ENCODE assay signal across 9 cellular contexts in the genomic region with DNA sequence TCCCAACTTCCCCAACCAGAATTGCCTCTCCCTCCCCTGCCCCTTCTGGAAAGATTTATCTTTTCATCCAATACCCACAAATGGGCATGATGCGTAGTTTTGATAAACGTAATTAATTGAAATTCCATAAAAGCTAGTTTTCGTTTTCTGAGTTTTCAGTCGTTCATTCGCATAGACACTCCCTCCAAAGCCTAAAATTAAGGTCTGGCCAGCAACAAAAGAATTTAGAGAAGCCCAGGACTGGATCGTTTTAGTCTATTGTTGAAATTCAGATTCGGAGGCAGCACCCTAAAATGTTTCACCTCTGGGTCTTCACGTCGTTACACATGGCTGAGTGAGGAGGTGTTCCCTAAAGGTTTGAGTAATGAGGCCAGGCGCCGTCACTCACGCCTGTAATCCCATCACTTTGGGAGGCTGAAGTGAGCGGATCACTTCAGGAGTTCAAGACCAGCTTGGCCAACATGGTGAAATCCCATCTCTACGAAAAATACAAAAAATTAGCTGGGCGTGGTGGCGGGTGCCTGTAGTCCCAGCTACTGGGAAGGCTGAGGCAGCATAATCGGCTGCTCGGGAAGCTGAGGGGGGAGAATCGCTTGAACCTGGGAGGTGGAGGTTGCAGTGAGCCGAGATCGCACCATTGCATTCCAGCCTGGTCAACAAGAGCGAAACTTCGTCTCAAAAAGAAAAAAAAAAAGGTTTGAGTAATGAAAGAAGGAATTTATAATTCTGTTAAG. TPM values are rescaled to one million over a fixed set of nuclear protein-coding genes. Genes with fewer than 3 reads are reported as not detected.
DNase-seq lines count a peak whose midpoint lies in the region; ATAC-seq, FAIRE-seq and TF ChIP-seq lines count a peak whose summit lies in the region.
"Had no signal": no experiment of that assay in that cellular context is flagged by ENCODE, and none has a peak within 500 bp of the region (broad histone marks: within the 10 kb centered on the region; RNA-seq: fewer than 3 reads in every experiment).

No MANE protein-coding gene starts in this region.

- no peak for TF ChIP-seq EP300 in H1 (IDR thresholded peaks at IDR 0.05; ENCODE audit: borderline replicate concordance in 1 of 2, low read depth in 2 of 2, low read length in 2 of 2)

- H3K18ac ChIP-seq in H1 (ENCODE audit: extremely low read depth, low read length): peak overlapping the region; percentile 97

- CTCF ChIA-PET in CD8-positive, alpha-beta memory T cell (lab: Charles Lee): no interaction called here
- CTCF ChIA-PET in H1 (lab: Charles Lee; ENCODE audit: partially characterized antibody): interaction anchor here (0.6 to 0.8 kb wide), 2 partner anchors 34 to 396 kb away, joined by 3 to 4 read pairs; no protein-coding TSS in a partner anchor

- H4K8ac ChIP-seq in H1 (ENCODE audit: extremely low read depth, insufficient read depth, low read length): peak overlapping the region; percentile 85; the same call in 1 of the 2 replicates

- H2BK12ac ChIP-seq in H1 (ENCODE audit: low read depth, low read length): no peak overlapping the region

- H3K23me2 ChIP-seq in H1 (ENCODE audit: low read depth, low read length): peaks cover 5% of the 10 kb centered on the region; the same call in 1 of the 2 replicates

- DNase-seq in CD8-positive, alpha-beta memory T cell: no peak
- DNase-seq in H1 (ENCODE audit: low read depth in 1 of 2, low spot score in 2 of 2): no peak
- no peak for DNase-seq in SHP77 treated with DMSO at 0.1 percent for 48 hours (lab: John Stamatoyannopoulos, UW)

- H3K14ac ChIP-seq in H1 (ENCODE audit: insufficient read length): no peak overlapping the region

- H4K5ac ChIP-seq in H1 (ENCODE audit: insufficient read length, low read depth, low read length): no peak overlapping the region

- no peak for FAIRE-seq in H1 (lab: Jason Lieb, UNC)
- FAIRE-seq: endometrium had no signal

- H2AFZ ChIP-seq in OCI-LY3 (ENCODE audit: low read depth, low read length) (peak overlapping the region; percentile 88), H1 (ENCODE audit: low read length) (peak overlapping the region; percentile 75)

- peaks cover 0 to 20% (median 3%) of the 10 kb centered on the region in 3 donors for H3K36me3 Mint-ChIP-seq in CD8-positive, alpha-beta memory T cell

- H3K9ac ChIP-seq in OCI-LY3 (ENCODE audit: low read length) (peak overlapping the region; percentile 95), H1 (replicated peaks in 1 of 4; ENCODE audit: extremely low read depth in 1 of 4, low read depth in 3 of 4, low read length in 3 of 4) (peak overlapping the region in 3 of 4 experiments; percentile 62 to 87 (median 85); a peak in 6 of 7 replicates)

- H3K4me1 ChIP-seq in CD8-positive, alpha-beta memory T cell (ENCODE audit: insufficient read depth, low read length): peaks cover 48% of the 10 kb centered on the region
- peaks cover 32% of the 10 kb centered on the region for H3K4me1 ChIP-seq in OCI-LY3 (ENCODE audit: low read length)
- H3K4me1 ChIP-seq in H1 (replicated peaks in 1 of 4; ENCODE audit: control insufficient read depth in 3 of 4, insufficient read depth in 4 of 4, low read length in 3 of 4): peaks cover 0 to 9% (median 3%) of the 10 kb centered on the region in 4 experiments; a peak in 2 of 7 replicates
- peaks cover 22 to 23% of the 10 kb centered on the region in 2 experiments for H3K4me1 ChIP-seq in neutrophil (ENCODE audit: control insufficient read depth in 1 of 2, insufficient read depth in 1 of 2, low read depth in 1 of 2, low read length in 1 of 2)

- H3K27me3 Mint-ChIP-seq in CD8-positive, alpha-beta memory T cell: no peaks in the 10 kb centered on the region

- no peak overlapping the region; the same call in 1 of the 2 replicates for H2BK5ac ChIP-seq in H1 (ENCODE audit: low read depth, low read length)

- no peaks in the 10 kb centered on the region for H3K27me3 ChIP-seq in CD8-positive, alpha-beta memory T cell (ENCODE audit: insufficient read depth, low read length, poor library complexity, severe bottlenecking)
- H3K27me3 ChIP-seq in OCI-LY3 (ENCODE audit: low read depth, low read length): no peaks in the 10 kb centered on the region
- H3K27me3 ChIP-seq in H1 (replicated peaks in 1 of 4; ENCODE audit: control insufficient read depth in 3 of 4, extremely low read depth in 1 of 4, insufficient read depth in 3 of 4, low read length in 3 of 4): no peaks in the 10 kb centered on the region
- H3K27me3 ChIP-seq in neutrophil: no peaks in the 10 kb centered on the region

- no peaks in the 10 kb centered on the region for H3K9me3 ChIP-seq in CD8-positive, alpha-beta memory T cell (ENCODE audit: low read length)
- H3K9me3 ChIP-seq in OCI-LY3 (ENCODE audit: insufficient read depth, low read length) (no peaks in the 10 kb centered on the region), H1 (ENCODE audit: insufficient read depth in 2 of 2, low read depth in 1 of 2, low read length in 1 of 2) (no peaks in the 10 kb centered on the region), neutrophil (no peaks in the 10 kb centered on the region)

- no peak for TF ChIP-seq RAD21 in H1 (IDR thresholded peaks at IDR 0.05 in 1 of 2, conservative IDR thresholded peaks at IDR 0.05 in 1 of 2; ENCODE audit: low read depth in 2 of 2, low read length in 2 of 2)

- peak overlapping the region; percentile 82 for H3K4me3 ChIP-seq in CD8-positive, alpha-beta memory T cell (ENCODE audit: low read length)
- H3K4me3 ChIP-seq in OCI-LY3 (ENCODE audit: low read length): peak overlapping the region; percentile 91
- H3K4me3 ChIP-seq in H1 (ENCODE audit: extremely low read depth in 1 of 4, insufficient read depth in 2 of 4, low read depth in 3 of 4, low read length in 4 of 4): peak overlapping the region; percentile 84 to 96 (median 92)
- peak overlapping the region; percentile 79 to 93 for H3K4me3 ChIP-seq in neutrophil (ENCODE audit: low read depth in 1 of 2, low read length in 1 of 2)

- H3K27ac ChIP-seq in CD8-positive, alpha-beta memory T cell (ENCODE audit: low read depth, low read length): peak overlapping the region; percentile 83
- H3K27ac ChIP-seq in OCI-LY3 (ENCODE audit: low read length) (peak overlapping the region; percentile 71), H1 (ENCODE audit: low read depth, low read length) (no peak overlapping the region; the same call in 1 of the 2 replicates), neutrophil (peak overlapping the region; percentile 78)

- no peaks in the 10 kb centered on the region for H3K9me3 Mint-ChIP-seq in CD8-positive, alpha-beta memory T cell

- 0 out of 2 replicates have a peak overlapping the region, but pooled peaks have one; percentile 16 for H2BK15ac ChIP-seq in H1 (ENCODE audit: low read length)

- H2BK20ac ChIP-seq in H1 (ENCODE audit: low read length): no peak overlapping the region

- no peak overlapping the region; the same call in 1 of the 2 replicates for H2AK5ac ChIP-seq in H1 (ENCODE audit: low read depth, low read length)

- peak overlapping the region; percentile 47 for H4K91ac ChIP-seq in H1 (replicated peaks; ENCODE audit: insufficient read length, low read length)

- H3K4me1 Mint-ChIP-seq in CD8-positive, alpha-beta memory T cell: peaks cover 46 to 66% (median 58%) of the 10 kb centered on the region in 3 donors

- no peaks in the 10 kb centered on the region for H3K36me3 ChIP-seq in CD8-positive, alpha-beta memory T cell (ENCODE audit: insufficient read depth, low read length)
- peaks cover 12% of the 10 kb centered on the region for H3K36me3 ChIP-seq in OCI-LY3 (replicated peaks; ENCODE audit: low read depth, low read length)
- H3K36me3 ChIP-seq in H1 (ENCODE audit: control insufficient read depth in 2 of 4, insufficient read depth in 4 of 4, low read length in 3 of 4): peaks cover 0 to 2% (median 0%) of the 10 kb centered on the region in 4 experiments; a peak in 3 of 8 replicates
- H3K36me3 ChIP-seq in neutrophil: no peaks in the 10 kb centered on the region

- peaks cover 20% of the 10 kb centered on the region for H3K79me1 ChIP-seq in H1 (ENCODE audit: low read depth, low read length)

- H3K4me3 Mint-ChIP-seq in CD8-positive, alpha-beta memory T cell: peak overlapping the region in 6 of 7 donors; percentile 95 to 98 (median 96)

- WGBS in H1 (ENCODE audit: extremely low coverage in 1 of 2, insufficient coverage in 1 of 2, insufficient read length in 1 of 2, insufficient replicate concordance in 2 of 2, low coverage in 1 of 2, low lambda C conversion rate in 2 of 2, missing lambda C conversion rate in 1 of 2), 2 experiments: 72% methylated on average over 23 of the region's 23 CpGs; no CpG with 5 or more reads in 1 of the 2 experiments

- H2BK120ac ChIP-seq in H1 (replicated peaks; ENCODE audit: low read depth, low read length): peak overlapping the region; percentile 61

- peaks cover 36% of the 10 kb centered on the region for H4K20me1 ChIP-seq in OCI-LY3 (ENCODE audit: insufficient read depth, low read length)
- peaks cover 0 to 8% of the 10 kb centered on the region in 2 experiments for H4K20me1 ChIP-seq in H1 (replicated peaks in 1 of 2; ENCODE audit: control insufficient read depth in 1 of 2, insufficient read depth in 2 of 2, low read length in 2 of 2)

- POLR2A ChIA-PET in CD8-positive, alpha-beta memory T cell (lab: Charles Lee): interaction anchor here (1.4 kb wide), 1 partner anchor 338 kb away, joined by 4 read pairs; a partner anchor contains a TSS
- POLR2A ChIA-PET in H1 (lab: Charles Lee; ENCODE audit: partially characterized antibody): interaction anchor here (0.6 to 3.6 kb wide), 12 partner anchors 9 to 92 kb away, joined by 3 to 18 read pairs (median 4); a partner anchor contains a TSS

- H3K79me2 ChIP-seq in OCI-LY3 (ENCODE audit: low read length) (peaks cover 50% of the 10 kb centered on the region), H1 (ENCODE audit: control insufficient read depth in 1 of 2, insufficient read depth in 2 of 2, low read length in 2 of 2) (peaks cover 16 to 39% of the 10 kb centered on the region in 2 experiments)

- H3K4ac ChIP-seq in H1 (replicated peaks; ENCODE audit: insufficient read length, low read depth, low read length): no peak overlapping the region

- H3K27ac Mint-ChIP-seq in CD8-positive, alpha-beta memory T cell: peak overlapping the region; percentile 31 to 95 (median 93)

- H3K4me2 ChIP-seq in OCI-LY3 (ENCODE audit: low read length) (peak overlapping the region; percentile 76), H1 (ENCODE audit: insufficient read depth in 1 of 2, low read depth in 2 of 2, low read length in 2 of 2) (peak overlapping the region; percentile 70 to 99)

- H3K56ac ChIP-seq in H1 (replicated peaks; ENCODE audit: insufficient read length, low read depth, low read length): no peak overlapping the region

- TF ChIP-seq CTCF in OCI-LY3 (IDR thresholded peaks at IDR 0.05; ENCODE audit: low read depth, low read length): no peak
- TF ChIP-seq CTCF in H1 (IDR thresholded peaks at IDR 0.05; ENCODE audit: control extremely low read depth in 1 of 3, insufficient read depth in 1 of 3, low read depth in 1 of 3, low read length in 3 of 3): no peak
- no peak for TF ChIP-seq CTCF in neutrophil (IDR thresholded peaks at IDR 0.05)

- no peak for TF ChIP-seq POLR2A in H1 (IDR thresholded peaks at IDR 0.05; ENCODE audit: control extremely low read depth in 1 of 2, low read depth in 2 of 2, low read length in 2 of 2)

- no peak for ATAC-seq in GM19463 (IDR thresholded peaks at IDR 0.05; ENCODE audit: unreplicated experiment)
- ATAC-seq in HG02870 (IDR thresholded peaks at IDR 0.05; ENCODE audit: unreplicated experiment): no peak
- ATAC-seq in GM18868 (IDR thresholded peaks at IDR 0.05; ENCODE audit: unreplicated experiment): no peak

- H3K23ac ChIP-seq in H1 (ENCODE audit: insufficient read length): no peak overlapping the region

RNA-seq across cellular contexts. Expression of a gene that starts 0.6 kb away (rescaled TPM):
- 100 to 1,000 TPM; 202 to 220 TPM for total RNA-seq in CD8-positive, alpha-beta memory T cell
- polyA plus RNA-seq in CD8-positive, alpha-beta memory T cell: 189 TPM
- 216 and 218 TPM in 2 replicates for total RNA-seq in H1 (2021; fragmentation: NEBNext Ultra II Directional; extraction: Animal tissue kit (Norgen Biotek cat#: 25700))
- 356 and 477 TPM in 2 replicates for polyA plus RNA-seq in H1 (2011; rRNA removed)
- 212 TPM for polyA plus RNA-seq in H1 (2011; cell fraction: cytosol; rRNA removed)
- polyA plus RNA-seq in H1 (2011; cell fraction: nucleus; rRNA removed): 149 TPM
- 170 to 347 TPM (median 216 TPM) in 4 replicates for polyA plus RNA-seq in H1 (2012, experiment 1 of 2)
- 178 TPM for polyA plus RNA-seq in H1 (2012, experiment 2 of 2)
- 337 TPM for polyA plus RNA-seq in H1 (2013, experiment 1 of 2)
- polyA plus RNA-seq in H1 (2013, experiment 2 of 2): 332 TPM
- 17.2 and 27.2 TPM in 2 replicates for polyA minus RNA-seq in H1 (2011; rRNA and poly(A)+ RNA removed)
- polyA minus RNA-seq in H1 (2011; cell fraction: cytosol; rRNA and poly(A)+ RNA removed): 64.3 TPM
- 68.1 TPM for polyA minus RNA-seq in H1 (2011; cell fraction: nucleus; rRNA and poly(A)+ RNA removed)

RNA-seq across cellular contexts. Expression of a gene that starts 16.6 kb away (rescaled TPM):
- not detected for total RNA-seq in CD8-positive, alpha-beta memory T cell
- polyA plus RNA-seq in CD8-positive, alpha-beta memory T cell: not detected
- not detected in 2 replicates for total RNA-seq in H1 (2021; fragmentation: NEBNext Ultra II Directional; extraction: Animal tissue kit (Norgen Biotek cat#: 25700))
- 0.11 TPM in 1 of 2 replicates, not detected in the other for polyA plus RNA-seq in H1 (2011; rRNA removed)
- polyA plus RNA-seq in H1 (2011; cell fraction: cytosol; rRNA removed): 0.13 TPM
- polyA plus RNA-seq in H1 (2011; cell fraction: nucleus; rRNA removed): not detected
- not detected in 4 replicates for polyA plus RNA-seq in H1 (2012, experiment 1 of 2)
- not detected for polyA plus RNA-seq in H1 (2012, experiment 2 of 2)
- not detected for polyA plus RNA-seq in H1 (2013, experiment 1 of 2)
- polyA plus RNA-seq in H1 (2013, experiment 2 of 2): not detected
- polyA minus RNA-seq in H1 (2011; rRNA and poly(A)+ RNA removed): 0.16 TPM in 1 of 2 replicates, not detected in the other
- not detected for polyA minus RNA-seq in H1 (2011; cell fraction: cytosol; rRNA and poly(A)+ RNA removed)
- polyA minus RNA-seq in H1 (2011; cell fraction: nucleus; rRNA and poly(A)+ RNA removed): not detected

RNA-seq across cellular contexts. Expression of a gene that starts 57.2 kb away (rescaled TPM):
- total RNA-seq in CD8-positive, alpha-beta memory T cell: under 1 TPM; 0.20 to 0.27 TPM
- polyA plus RNA-seq in CD8-positive, alpha-beta memory T cell: 0.20 TPM
- 21.6 and 22.7 TPM in 2 replicates for total RNA-seq in H1 (2021; fragmentation: NEBNext Ultra II Directional; extraction: Animal tissue kit (Norgen Biotek cat#: 25700))
- 15.2 and 24.9 TPM in 2 replicates for polyA plus RNA-seq in H1 (2011; rRNA removed)
- 17.9 TPM for polyA plus RNA-seq in H1 (2011; cell fraction: cytosol; rRNA removed)
- polyA plus RNA-seq in H1 (2011; cell fraction: nucleus; rRNA removed): 12.9 TPM
- 20.3 to 23.4 TPM (median 21.1 TPM) in 4 replicates for polyA plus RNA-seq in H1 (2012, experiment 1 of 2)
- 17.4 TPM for polyA plus RNA-seq in H1 (2012, experiment 2 of 2)
- 18.7 TPM for polyA plus RNA-seq in H1 (2013, experiment 1 of 2)
- 19.4 TPM for polyA plus RNA-seq in H1 (2013, experiment 2 of 2)
- polyA minus RNA-seq in H1 (2011; rRNA and poly(A)+ RNA removed): 22.3 and 25.4 TPM in 2 replicates
- 10.3 TPM for polyA minus RNA-seq in H1 (2011; cell fraction: cytosol; rRNA and poly(A)+ RNA removed)
- polyA minus RNA-seq in H1 (2011; cell fraction: nucleus; rRNA and poly(A)+ RNA removed): 6.5 TPM

RNA-seq across cellular contexts. Expression of a gene that starts 59.2 kb away (rescaled TPM):
- total RNA-seq in CD8-positive, alpha-beta memory T cell: 10 to 100 TPM; 43.4 to 46.9 TPM
- 48.9 TPM for polyA plus RNA-seq in CD8-positive, alpha-beta memory T cell
- total RNA-seq in H1 (2021; fragmentation: NEBNext Ultra II Directional; extraction: Animal tissue kit (Norgen Biotek cat#: 25700)): 56.9 and 66.7 TPM in 2 replicates
- polyA plus RNA-seq in H1 (2011; rRNA removed): 45.5 and 84.3 TPM in 2 replicates
- 66.3 TPM for polyA plus RNA-seq in H1 (2011; cell fraction: cytosol; rRNA removed)
- 47.6 TPM for polyA plus RNA-seq in H1 (2011; cell fraction: nucleus; rRNA removed)
- 47.0 to 77.3 TPM (median 58.6 TPM) in 4 replicates for polyA plus RNA-seq in H1 (2012, experiment 1 of 2)
- polyA plus RNA-seq in H1 (2012, experiment 2 of 2): 23.8 TPM
- 171 TPM for polyA plus RNA-seq in H1 (2013, experiment 1 of 2)
- polyA plus RNA-seq in H1 (2013, experiment 2 of 2): 186 TPM
- polyA minus RNA-seq in H1 (2011; rRNA and poly(A)+ RNA removed): 70.8 and 86.4 TPM in 2 replicates
- polyA minus RNA-seq in H1 (2011; cell fraction: cytosol; rRNA and poly(A)+ RNA removed): 52.0 TPM
- polyA minus RNA-seq in H1 (2011; cell fraction: nucleus; rRNA and poly(A)+ RNA removed): 46.6 TPM

Comparison
In these comparisons a context has a peak if more than half of its experiments do, and no peak if none do; other contexts are left out.
1. RNA of a gene that starts 57.2 kb away (total RNA-seq): 21.6 to 22.7 TPM in H1; 0.20 to 0.27 TPM in CD8-positive, alpha-beta memory T cell; every median in the first group is over 10 times any median in the second.
2. Peak in every context shown above with its lines, with median percentiles within 50 percentile points of each other: H3K4me3 ChIP-seq.